In the genomic region with DNA sequence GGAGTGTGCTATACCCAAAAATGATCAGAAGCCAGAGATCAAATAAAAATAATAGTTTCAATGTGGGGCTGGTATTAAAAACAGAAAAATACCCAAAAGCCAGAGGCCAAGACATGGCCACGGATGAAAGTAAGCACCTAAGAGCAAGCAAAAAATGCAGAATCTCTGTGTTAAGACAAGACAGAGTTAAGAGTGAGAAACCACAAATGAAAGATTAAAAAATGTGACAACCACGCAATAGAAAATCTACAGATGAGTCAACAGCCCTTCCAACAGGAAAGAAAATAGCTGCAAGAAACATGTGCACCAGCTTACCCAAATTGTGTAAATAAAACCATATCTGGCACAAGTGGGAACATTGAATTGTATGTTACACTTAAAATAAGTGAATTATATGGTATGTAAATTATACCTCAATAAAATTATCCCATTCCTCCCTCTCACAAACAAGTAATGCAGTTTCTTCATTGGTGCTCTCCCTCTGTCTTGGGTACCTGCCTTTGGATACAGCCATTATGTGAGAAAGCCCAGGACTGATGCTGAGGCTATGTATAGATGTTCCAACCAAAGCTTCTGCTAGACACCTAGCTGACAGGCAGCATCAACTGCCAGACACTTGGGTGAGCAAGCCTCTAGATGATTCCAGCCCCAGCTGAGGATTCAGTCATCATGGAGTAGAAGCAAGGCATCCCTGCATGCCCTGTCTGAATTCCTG, we compare ENCODE assay signal across 12 cellular contexts. TPM values are rescaled to one million over a fixed set of nuclear protein-coding genes. Genes with fewer than 3 reads are reported as not detected.
DNase-seq lines count a peak whose midpoint lies in the region; ATAC-seq and TF ChIP-seq lines count a peak whose summit lies in the region.
"Had no signal": no experiment of that assay in that cellular context is flagged by ENCODE, and none has a peak within 500 bp of the region (broad histone marks: within the 10 kb centered on the region; RNA-seq: fewer than 3 reads in every experiment).

No MANE protein-coding gene starts in this region.

- no peak overlapping the region for H3K4me3 Mint-ChIP-seq in activated T-cell treated with anti-CD3 and anti-CD28 coated beads, Interleukin-2, amount 50 U/mL, for 4 hours
- no peak overlapping the region for H3K4me3 Mint-ChIP-seq in stimulated activated naive CD8-positive, alpha-beta T cell treated with anti-CD3 and anti-CD28 coated beads, Interleukin-15, Interleukin-2, amounts not matched to agents 100 ng/mL and 50 ng/mL, for 24 hours

- H3K4me1 ChIP-seq in spleen, result no peaks in the 10 kb centered on the region
- H3K4me1 ChIP-seq in mucosa of descending colon (ENCODE audit: low read depth), result no peaks in the 10 kb centered on the region
- H3K4me1 ChIP-seq: upper lobe of left lung had no signal

- TF ChIP-seq CTCF in spleen (IDR thresholded peaks at IDR 0.05 in 8 of 11, conservative IDR thresholded peaks at IDR 0.05 in 3 of 11), result no peak
- TF ChIP-seq CTCF in mucosa of descending colon (IDR thresholded peaks at IDR 0.05), result no peak

- H3K27ac Mint-ChIP-seq in stimulated activated naive CD8-positive, alpha-beta T cell treated with anti-CD3 and anti-CD28 coated beads, Interleukin-15, Interleukin-2, amounts not matched to agents 100 ng/mL and 50 ng/mL, for 24 hours, result peak overlapping the region; percentile 4

- intact Hi-C loops in spleen (cut with DNase I; ENCODE audit: low total_unique reads), result no loop called here
- intact Hi-C loops in mucosa of descending colon (cut with DNase I, micrococcal nuclease), result no loop called here

- H3K4me1 Mint-ChIP-seq in activated T-cell treated with anti-CD3 and anti-CD28 coated beads, Interleukin-2, amount 50 U/mL, for 4 hours (ENCODE audit: low read depth), result peaks cover 19% of the 10 kb centered on the region
- H3K4me1 Mint-ChIP-seq in stimulated activated naive CD8-positive, alpha-beta T cell treated with anti-CD3 and anti-CD28 coated beads, Interleukin-15, Interleukin-2, amounts not matched to agents 100 ng/mL and 50 ng/mL, for 24 hours (ENCODE audit: low read depth), result peaks cover 22% of the 10 kb centered on the region

- no peak overlapping the region for H3K27ac ChIP-seq in spleen
- H3K27ac ChIP-seq: upper lobe of left lung had no signal

- no peak overlapping the region for H3K4me3 ChIP-seq in spleen
- H3K4me3 ChIP-seq in mucosa of descending colon, result no peak overlapping the region
- H3K4me3 ChIP-seq: upper lobe of left lung had no signal

- no peaks in the 10 kb centered on the region for H3K36me3 Mint-ChIP-seq in activated T-cell treated with anti-CD3 and anti-CD28 coated beads, Interleukin-2, amount 50 U/mL, for 4 hours (ENCODE audit: insufficient read depth)
- H3K36me3 Mint-ChIP-seq in stimulated activated naive CD8-positive, alpha-beta T cell treated with anti-CD3 and anti-CD28 coated beads, Interleukin-15, Interleukin-2, amounts not matched to agents 100 ng/mL and 50 ng/mL, for 24 hours (ENCODE audit: low read depth), result no peaks in the 10 kb centered on the region

- WGBS in spleen, 5 donors, result 50 to 77% (median 62%) methylated on average over 2 of the region's 2 CpGs

- H3K36me3 ChIP-seq in spleen (no peaks in the 10 kb centered on the region), mucosa of descending colon (ENCODE audit: low read depth) (no peaks in the 10 kb centered on the region)
- H3K36me3 ChIP-seq: upper lobe of left lung had no signal

- TF ChIP-seq POLR2A in spleen (IDR thresholded peaks at IDR 0.05), result no peak

- no peaks in the 10 kb centered on the region for H3K9me3 Mint-ChIP-seq in activated T-cell treated with anti-CD3 and anti-CD28 coated beads, Interleukin-2, amount 50 U/mL, for 4 hours
- no peaks in the 10 kb centered on the region for H3K9me3 Mint-ChIP-seq in stimulated activated naive CD8-positive, alpha-beta T cell treated with anti-CD3 and anti-CD28 coated beads, Interleukin-15, Interleukin-2, amounts not matched to agents 100 ng/mL and 50 ng/mL, for 24 hours

- H3K27me3 Mint-ChIP-seq in activated T-cell treated with anti-CD3 and anti-CD28 coated beads, Interleukin-2, amount 50 U/mL, for 4 hours (ENCODE audit: low read depth), result no peaks in the 10 kb centered on the region
- H3K27me3 Mint-ChIP-seq in stimulated activated naive CD8-positive, alpha-beta T cell treated with anti-CD3 and anti-CD28 coated beads, Interleukin-15, Interleukin-2, amounts not matched to agents 100 ng/mL and 50 ng/mL, for 24 hours, result peaks cover 4% of the 10 kb centered on the region

- ATAC-seq in activated T-cell treated with anti-CD3 and anti-CD28 coated beads, Interleukin-2, amount 50 U/mL, for 4 hours, result peak; percentile 69 to 79
- peak; percentile 53 for ATAC-seq in HG02571 (IDR thresholded peaks at IDR 0.05; ENCODE audit: unreplicated experiment)
- peak; percentile 79 for ATAC-seq in HG03439 (IDR thresholded peaks at IDR 0.05; ENCODE audit: unreplicated experiment)
- ATAC-seq in HG03045 (IDR thresholded peaks at IDR 0.05; ENCODE audit: unreplicated experiment), result no peak
- no peak for ATAC-seq in mucosa of descending colon
- ATAC-seq: left lobe of liver, SK-N-SH treated with all-trans-retinoic acid at 6 μM for 48 hours had no signal

- H3K27me3 ChIP-seq in spleen (replicated peaks in 1 of 7), result no peaks in the 10 kb centered on the region
- H3K27me3 ChIP-seq: upper lobe of left lung had no signal

- DNase-seq in activated T-cell treated with anti-CD3 and anti-CD28 coated beads, Interleukin-2, amount 50 U/mL, for 4 hours, result no peak
- no peak for DNase-seq in activated T-cell treated with anti-CD3 and anti-CD28 coated beads, Interleukin-2, amount 50 U/mL, for 1 hour
- DNase-seq in spleen, result no peak
- no peak for DNase-seq in mucosa of descending colon
- DNase-seq: caudate nucleus, upper lobe of left lung had no signal

- H3K9me3 ChIP-seq in spleen (no peaks in the 10 kb centered on the region), mucosa of descending colon (no peaks in the 10 kb centered on the region)
- H3K9me3 ChIP-seq: upper lobe of left lung had no signal

RNA-seq across cellular contexts. Expression of a gene that starts 55.3 kb away (rescaled TPM):
- 10 to 100 TPM; 16.2 to 16.8 (median 16.5) TPM for total RNA-seq in activated T-cell treated with anti-CD3 and anti-CD28 coated beads, Interleukin-2, amount 50 U/mL, for 4 hours
- total RNA-seq in spleen (10 to 100 TPM; 20.0 to 29.6 (median 24.7) TPM), mucosa of descending colon (10 to 100 TPM; 21.5 to 24.9 (median 24.3) TPM)
- polyA plus RNA-seq in spleen, result 10 to 100 TPM in 2 of 3 donors, 1 to 10 TPM in 1; 9.5 to 12.3 (median 11.3) TPM

Comparison
In these comparisons a context has a peak if more than half of its experiments do, and no peak if none do; other contexts are left out.
1. ATAC-seq: peak in activated T-cell treated with anti-CD3 and anti-CD28 coated beads, Interleukin-2, amount 50 U/mL, for 4 hours (2 of 2), HG02571 (single experiment) and HG03439 (single experiment); none in HG03045 (single experiment) and mucosa of descending colon (single experiment).